In the genomic region with DNA sequence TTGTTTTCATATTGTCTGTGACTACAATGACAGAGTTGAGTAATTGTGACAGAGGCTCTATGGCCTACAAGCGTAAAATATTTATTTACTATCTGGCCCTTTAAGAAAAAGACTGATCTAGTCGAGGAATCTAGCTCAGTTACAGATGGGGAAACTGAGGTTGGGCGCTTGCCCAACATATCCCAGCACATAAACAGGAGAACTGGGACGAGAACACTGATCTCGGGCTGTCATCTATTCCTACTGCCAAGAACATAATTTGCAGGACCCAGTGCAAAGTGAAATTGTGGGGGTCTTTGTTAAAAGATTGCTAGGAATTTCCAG, we compare ENCODE assay signal across 9 cellular contexts. TPM values are rescaled to one million over a fixed set of nuclear protein-coding genes. Genes with fewer than 3 reads are reported as not detected.
DNase-seq lines count a peak whose midpoint lies in the region; ATAC-seq and TF ChIP-seq lines count a peak whose summit lies in the region.
"Had no signal": no experiment of that assay in that cellular context is flagged by ENCODE, and none has a peak within 500 bp of the region (broad histone marks: within the 10 kb centered on the region; RNA-seq: fewer than 3 reads in every experiment).

No MANE protein-coding gene starts in this region.

- H3K9me3 ChIP-seq in breast epithelium (no peaks in the 10 kb centered on the region), mammary epithelial cell (replicated peaks; ENCODE audit: insufficient read depth, low read length) (no peaks in the 10 kb centered on the region), upper lobe of left lung (no peaks in the 10 kb centered on the region)

- in situ Hi-C loops in mammary epithelial cell (cut with MboI; ENCODE audit: low sequenced_read_pairs in 2 of 2), result loop anchor here (5.0 kb wide), 3 partner anchors 174 to 239 kb away; no protein-coding TSS in a partner anchor

- no peak overlapping the region for H2AFZ ChIP-seq in mammary epithelial cell (ENCODE audit: low read depth, low read length)

- H3K4me3 Mint-ChIP-seq in activated CD8-positive, alpha-beta T cell treated with anti-CD3 and anti-CD28 coated beads, Interleukin-2, amount 10 ng/mL, durations not matched to agents 7 days and 5 days, result no peak overlapping the region
- H3K4me3 Mint-ChIP-seq in mesothelial cell of epicardium, result no peak overlapping the region
- H3K4me3 Mint-ChIP-seq: activated naive CD8-positive, alpha-beta T cell treated with anti-CD3 and anti-CD28 coated beads, Interleukin-2, amount 50 U/mL, for 24 hours had no signal

- H3K4me3 ChIP-seq in breast epithelium (peak overlapping the region in 1 of 3 donors; percentile 62), mammary epithelial cell (replicated peaks in 1 of 3; ENCODE audit: insufficient read depth in 1 of 3, low read depth in 2 of 3, low read length in 3 of 3) (no peak overlapping the region), upper lobe of left lung (peak overlapping the region in 3 of 4 donors; percentile 53 to 61 (median 54))

- no TSS peak for BruUV-seq in mammary epithelial cell (replicated peaks; lab: Mats Ljungman, UMichigan)

- H3K4me1 ChIP-seq in breast epithelium (peaks cover 11% of the 10 kb centered on the region in 2 donors), mammary epithelial cell (ENCODE audit: insufficient read depth, low read length) (no peaks in the 10 kb centered on the region), upper lobe of left lung (peaks cover 25 to 55% (median 37%) of the 10 kb centered on the region in 4 donors)

- H3K27ac ChIP-seq in breast epithelium, result peak overlapping the region; percentile 92 to 98
- H3K27ac ChIP-seq in mammary epithelial cell (ENCODE audit: insufficient read depth, low read depth, low read length), result no peak overlapping the region
- peak overlapping the region; percentile 84 to 98 (median 96) for H3K27ac ChIP-seq in upper lobe of left lung

- TF ChIP-seq EP300 in upper lobe of left lung (IDR thresholded peaks at IDR 0.05), result no peak

- no peaks in the 10 kb centered on the region for H4K20me1 ChIP-seq in mammary epithelial cell (ENCODE audit: insufficient read depth, low read length)

- no peaks in the 10 kb centered on the region for H3K27me3 Mint-ChIP-seq in activated CD8-positive, alpha-beta T cell treated with anti-CD3 and anti-CD28 coated beads, Interleukin-2, amount 10 ng/mL, durations not matched to agents 7 days and 5 days (ENCODE audit: low read depth)
- H3K27me3 Mint-ChIP-seq in mesothelial cell of epicardium (ENCODE audit: low read depth), result no peaks in the 10 kb centered on the region

- no peaks in the 10 kb centered on the region for H3K36me3 ChIP-seq in breast epithelium
- H3K36me3 ChIP-seq in mammary epithelial cell (ENCODE audit: insufficient read depth, low read length), result peaks cover 4% of the 10 kb centered on the region
- H3K36me3 ChIP-seq in upper lobe of left lung, result peaks cover 3 to 51% (median 44%) of the 10 kb centered on the region in 4 donors

- no peak overlapping the region for H3K9ac ChIP-seq in mammary epithelial cell (ENCODE audit: insufficient read depth, low read length)

- H3K79me2 ChIP-seq in mammary epithelial cell (ENCODE audit: insufficient read depth, low read length), result no peaks in the 10 kb centered on the region

- peaks cover 17% of the 10 kb centered on the region for H3K36me3 Mint-ChIP-seq in activated CD8-positive, alpha-beta T cell treated with anti-CD3 and anti-CD28 coated beads, Interleukin-2, amount 10 ng/mL, durations not matched to agents 7 days and 5 days (ENCODE audit: low read depth)
- peaks cover 4% of the 10 kb centered on the region for H3K36me3 Mint-ChIP-seq in mesothelial cell of epicardium

- peaks cover 42% of the 10 kb centered on the region for H3K4me1 Mint-ChIP-seq in activated CD8-positive, alpha-beta T cell treated with anti-CD3 and anti-CD28 coated beads, Interleukin-2, amount 10 ng/mL, durations not matched to agents 7 days and 5 days (ENCODE audit: low read depth)
- peaks cover 25% of the 10 kb centered on the region for H3K4me1 Mint-ChIP-seq in mesothelial cell of epicardium

- no peak for ATAC-seq in activated CD8-positive, alpha-beta T cell treated with anti-CD3 and anti-CD28 coated beads, Interleukin-2, amount 10 ng/mL, durations not matched to agents 7 days and 5 days
- ATAC-seq in upper lobe of left lung (ENCODE audit: low FRiP score in 2 of 2) (no peak), GM18858 (IDR thresholded peaks at IDR 0.05; ENCODE audit: unreplicated experiment) (no peak)

- CTCF ChIA-PET in mammary epithelial cell (lab: Charles Lee; ENCODE audit: low non-redundant PET), result interaction anchor here (0.6 to 0.7 kb wide), 2 partner anchors 11 to 53 kb away, joined by 3 read pairs; no protein-coding TSS in a partner anchor
- CTCF ChIA-PET in activated CD8-positive, alpha-beta T cell treated with anti-CD3 and anti-CD28 coated beads, Interleukin-2, amount 10 ng/mL, durations not matched to agents 7 days and 5 days (lab: Charles Lee), result interaction anchor here (0.7 to 3.9 kb wide), 71 partner anchors 9 to 579 kb away, joined by 3 to 50 read pairs (median 5); a partner anchor contains a TSS

- TF ChIP-seq POLR2A in breast epithelium (IDR thresholded peaks at IDR 0.05) (no peak), upper lobe of left lung (IDR thresholded peaks at IDR 0.05) (no peak)

- no peaks in the 10 kb centered on the region for H3K27me3 ChIP-seq in breast epithelium
- H3K27me3 ChIP-seq in mammary epithelial cell (ENCODE audit: insufficient read depth, low read length), result no peaks in the 10 kb centered on the region
- no peaks in the 10 kb centered on the region for H3K27me3 ChIP-seq in upper lobe of left lung

- peak overlapping the region; percentile 79 for H3K27ac Mint-ChIP-seq in activated CD8-positive, alpha-beta T cell treated with anti-CD3 and anti-CD28 coated beads, Interleukin-2, amount 10 ng/mL, durations not matched to agents 7 days and 5 days
- peak overlapping the region; percentile 85 for H3K27ac Mint-ChIP-seq in mesothelial cell of epicardium

- dilution Hi-C loops in mammary epithelial cell (cut with HindIII; ENCODE audit: low sequenced_read_pairs), result no loop called here

- DNase-seq in breast epithelium (ENCODE audit: low spot score in 2 of 2) (no peak), mammary epithelial cell (no peak), mesothelial cell of epicardium (ENCODE audit: low spot score in 2 of 2, unreplicated experiment in 2 of 2) (no peak), upper lobe of left lung (no peak), AML-193 (lab: John Stamatoyannopoulos, UW) (no peak)
- no peak for DNase-seq in activated CD8-positive, alpha-beta T cell treated with anti-CD3 and anti-CD28 coated beads, Interleukin-2, amount 10 ng/mL, durations not matched to agents 7 days and 5 days
- DNase-seq in activated CD8-positive, alpha-beta memory T cell treated with anti-CD3 and anti-CD28 coated beads for 24 hours, result no peak

- POLR2A ChIA-PET in activated CD8-positive, alpha-beta T cell treated with anti-CD3 and anti-CD28 coated beads, Interleukin-2, amount 10 ng/mL, durations not matched to agents 7 days and 5 days (lab: Charles Lee), result interaction anchor here (0.8 to 2.4 kb wide), 2 partner anchors 13 to 238 kb away, joined by 3 to 7 read pairs; no protein-coding TSS in a partner anchor

- no peak for TF ChIP-seq CTCF in breast epithelium (IDR thresholded peaks at IDR 0.05)
- TF ChIP-seq CTCF in mammary epithelial cell (conservative IDR thresholded peaks at IDR 0.05 in 1 of 2, IDR thresholded peaks at IDR 0.05 in 1 of 2; ENCODE audit: extremely low read depth in 1 of 2, insufficient read depth in 1 of 2, low read depth in 1 of 2, low read length in 2 of 2), result no peak
- peak; percentile 15 for TF ChIP-seq CTCF in mesothelial cell of epicardium (IDR thresholded peaks at IDR 0.05; ENCODE audit: unreplicated experiment)
- TF ChIP-seq CTCF in upper lobe of left lung (IDR thresholded peaks at IDR 0.05), result peak in 1 of 6 experiments; percentile 1

- no peaks in the 10 kb centered on the region for H3K9me3 Mint-ChIP-seq in activated CD8-positive, alpha-beta T cell treated with anti-CD3 and anti-CD28 coated beads, Interleukin-2, amount 10 ng/mL, durations not matched to agents 7 days and 5 days (ENCODE audit: insufficient read depth)
- H3K9me3 Mint-ChIP-seq in mesothelial cell of epicardium, result no peaks in the 10 kb centered on the region
- H3K9me3 Mint-ChIP-seq: activated naive CD8-positive, alpha-beta T cell treated with anti-CD3 and anti-CD28 coated beads, Interleukin-2, amount 50 U/mL, for 24 hours had no signal

- 18% methylated on average over 5 of the region's 5 CpGs for WGBS in mammary epithelial cell (ENCODE audit: low coverage, missing lambda C conversion rate)
- 31 to 35% methylated on average over 5 of the region's 5 CpGs for WGBS in upper lobe of left lung, 2 donors

- intact Hi-C loops in breast epithelium (cut with DNase I; ENCODE audit: low total_unique reads), result loop anchor here (5.0 kb wide), 1 partner anchor 239 kb away; no protein-coding TSS in a partner anchor
- intact Hi-C loops in mammary epithelial cell (cut with micrococcal nuclease), result loop anchor here (1.0 to 2.0 kb wide), 5 partner anchors 193 to 593 kb away; no protein-coding TSS in a partner anchor

- H3K4me2 ChIP-seq in mammary epithelial cell (ENCODE audit: insufficient read depth, low read depth, low read length), result no peak overlapping the region

RNA-seq across cellular contexts. Expression of a gene that starts 1.9 kb away (rescaled TPM):
- total RNA-seq in breast epithelium (10 to 100 TPM; 41.4 to 54.7 (median 42.3) TPM), mammary epithelial cell (1 to 10 TPM in 1 of 2 donors, not detected in 1; 2.8 TPM), mesothelial cell of epicardium (26.5 to 32.6 TPM (median 29.4 TPM) in 3 replicates), upper lobe of left lung (100 to 1,000 TPM in 2 of 6 donors, 10 to 100 TPM in 4; 33.4 to 144 (median 68.3) TPM)
- polyA plus RNA-seq in mammary epithelial cell, result not detected
- polyA minus RNA-seq in mammary epithelial cell, result not detected
- 10 to 100 TPM; 10.5 to 11.1 TPM for total RNA-seq in activated CD8-positive, alpha-beta T cell treated with anti-CD3 and anti-CD28 coated beads, Interleukin-2, amount 10 ng/mL, durations not matched to agents 7 days and 5 days

RNA-seq across cellular contexts. Expression of a gene that starts 16.8 kb away (rescaled TPM):
- total RNA-seq in breast epithelium (10 to 100 TPM; 38.2 to 58.0 (median 56.9) TPM), mammary epithelial cell (10 to 100 TPM; 11.5 to 12.5 TPM), mesothelial cell of epicardium (89.0 to 104 TPM (median 101 TPM) in 3 replicates), upper lobe of left lung (100 to 1,000 TPM in 2 of 6 donors, 10 to 100 TPM in 4; 36.8 to 219 (median 90.1) TPM)
- 8.7 TPM for polyA plus RNA-seq in mammary epithelial cell
- 46.6 TPM for polyA minus RNA-seq in mammary epithelial cell
- 10 to 100 TPM; 82.7 to 97.7 TPM for total RNA-seq in activated CD8-positive, alpha-beta T cell treated with anti-CD3 and anti-CD28 coated beads, Interleukin-2, amount 10 ng/mL, durations not matched to agents 7 days and 5 days

RNA-seq across cellular contexts. Expression of a gene that starts 17.9 kb away (rescaled TPM):
- total RNA-seq in breast epithelium (10 to 100 TPM; 34.5 to 48.5 (median 36.4) TPM), mammary epithelial cell (10 to 100 TPM; 49.6 to 50.3 TPM), mesothelial cell of epicardium (97.7 to 98.8 TPM (median 98.8 TPM) in 3 replicates), upper lobe of left lung (100 to 1,000 TPM in 4 of 6 donors, 10 to 100 TPM in 2; 59.0 to 150 (median 108) TPM)
- 37.0 TPM for polyA plus RNA-seq in mammary epithelial cell
- polyA minus RNA-seq in mammary epithelial cell, result 44.6 TPM
- 10 to 100 TPM; 86.0 to 86.5 TPM for total RNA-seq in activated CD8-positive, alpha-beta T cell treated with anti-CD3 and anti-CD28 coated beads, Interleukin-2, amount 10 ng/mL, durations not matched to agents 7 days and 5 days

RNA-seq across cellular contexts. Expression of a gene that starts 46.1 kb away (rescaled TPM):
- total RNA-seq in breast epithelium (10 to 100 TPM; 19.0 to 22.3 (median 19.4) TPM), mammary epithelial cell (10 to 100 TPM; 10.5 to 16.2 TPM), mesothelial cell of epicardium (11.5 to 12.4 TPM (median 11.9 TPM) in 3 replicates), upper lobe of left lung (10 to 100 TPM in 5 of 6 donors, 1 to 10 TPM in 1; 5.0 to 19.3 (median 12.5) TPM)
- polyA plus RNA-seq in mammary epithelial cell, result 12.7 TPM
- polyA minus RNA-seq in mammary epithelial cell, result not detected
- 10 to 100 TPM; 23.8 to 26.9 TPM for total RNA-seq in activated CD8-positive, alpha-beta T cell treated with anti-CD3 and anti-CD28 coated beads, Interleukin-2, amount 10 ng/mL, durations not matched to agents 7 days and 5 days

RNA-seq across cellular contexts. Expression of a gene that starts 48.8 kb away (rescaled TPM):
- 10 to 100 TPM; 52.4 to 65.0 (median 59.8) TPM for total RNA-seq in breast epithelium
- 10 to 100 TPM; 76.7 to 86.2 TPM for total RNA-seq in mammary epithelial cell
- 64.5 TPM for polyA plus RNA-seq in mammary epithelial cell
- 55.1 TPM for polyA minus RNA-seq in mammary epithelial cell
- total RNA-seq in activated CD8-positive, alpha-beta T cell treated with anti-CD3 and anti-CD28 coated beads, Interleukin-2, amount 10 ng/mL, durations not matched to agents 7 days and 5 days, result 10 to 100 TPM; 74.6 to 81.4 TPM
- total RNA-seq in mesothelial cell of epicardium, result 75.8 to 79.7 TPM (median 79.3 TPM) in 3 replicates
- 100 to 1,000 TPM in 1 of 6 donors, 10 to 100 TPM in 5; 40.7 to 108 (median 61.9) TPM for total RNA-seq in upper lobe of left lung

Comparison
In these comparisons a context has a peak if more than half of its experiments do, and no peak if none do; other contexts are left out.
1. H3K4me3 ChIP-seq: peak in upper lobe of left lung (3 of 4); none in mammary epithelial cell (0 of 3).